Comparison of ENCODE assay signal across 8 cellular contexts in the genomic region with DNA sequence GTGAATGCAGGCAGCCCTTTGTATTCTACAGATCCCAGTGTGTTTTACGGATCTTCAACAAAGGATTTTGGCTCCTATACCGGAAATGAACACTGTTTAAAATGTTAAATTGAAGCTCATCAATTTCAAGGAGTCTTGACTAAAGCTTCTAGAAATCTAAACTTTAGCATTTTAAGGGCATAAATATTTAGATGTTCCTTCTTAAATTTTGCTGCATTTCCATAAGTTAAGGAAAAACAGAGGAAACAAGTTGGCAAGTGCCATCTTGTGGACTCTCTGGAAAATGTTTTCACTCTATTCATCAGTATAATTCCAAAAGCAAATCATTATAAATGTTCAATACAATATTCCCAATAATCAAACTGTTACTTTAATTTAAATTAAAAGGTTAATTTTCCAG. TPM values are rescaled to one million over a fixed set of nuclear protein-coding genes. Genes with fewer than 3 reads are reported as not detected.
DNase-seq lines count a peak whose midpoint lies in the region; ATAC-seq and TF ChIP-seq lines count a peak whose summit lies in the region.

No MANE protein-coding gene starts in this region.

- H3K79me2 ChIP-seq in neural cell (replicated peaks; ENCODE audit: insufficient read depth, low read length): peaks cover 74% of the 10 kb centered on the region

- TF ChIP-seq POLR2A in NB4 (IDR thresholded peaks at IDR 0.05; ENCODE audit: extremely low read depth, insufficient read length): no peak

- no peak overlapping the region for H3K4me3 ChIP-seq in NB4 (ENCODE audit: low read depth, low read length)
- no peak overlapping the region for H3K4me3 ChIP-seq in neural cell (ENCODE audit: low read length)
- H3K4me3 ChIP-seq in coronary artery: no peak overlapping the region

- ATAC-seq in HG03342 (IDR thresholded peaks at IDR 0.05; ENCODE audit: unreplicated experiment): no peak

- no peak for TF ChIP-seq EP300 in neural cell (conservative IDR thresholded peaks at IDR 0.05; ENCODE audit: poor library complexity, severe bottlenecking)

- DNase-seq in DMS153 treated with DMSO at 0.1 percent for 48 hours (lab: John Stamatoyannopoulos, UW; ENCODE audit: unreplicated experiment) (peak; percentile 36), NB4 (ENCODE audit: low read depth) (peak; percentile 20), dermis blood vessel endothelial cell (peak; percentile 51), CD1c-positive myeloid dendritic cell (ENCODE audit: extremely low spot score) (no peak), mesenteric fat pad (ENCODE audit: low spot score) (no peak), coronary artery (ENCODE audit: low spot score) (no peak)

- no peaks in the 10 kb centered on the region for H3K27me3 ChIP-seq in neural cell (ENCODE audit: insufficient read depth, low read depth, low read length)

- H3K9me3 ChIP-seq in neural cell (ENCODE audit: low read length): no peaks in the 10 kb centered on the region

- TF ChIP-seq CTCF in NB4 (IDR thresholded peaks at IDR 0.05; ENCODE audit: low read depth, low read length) (peak; percentile 37), neural cell (IDR thresholded peaks at IDR 0.05; ENCODE audit: poor library complexity, severe bottlenecking) (peak; percentile 87), coronary artery (IDR thresholded peaks at IDR 0.05) (no peak)

- H3K4me2 ChIP-seq in neural cell (ENCODE audit: low read length): peak overlapping the region; percentile 12

- H2AFZ ChIP-seq in neural cell (ENCODE audit: low read depth, low read length): no peak overlapping the region

- no peak overlapping the region for H3K27ac ChIP-seq in neural cell (ENCODE audit: low read length)
- H3K27ac ChIP-seq in coronary artery: no peak overlapping the region

- no peaks in the 10 kb centered on the region for H3F3A ChIP-seq in neural cell (ENCODE audit: insufficient read depth, low read length, poor library complexity, severe bottlenecking)

- no peaks in the 10 kb centered on the region for H4K20me1 ChIP-seq in neural cell (ENCODE audit: insufficient read depth)

- TF ChIP-seq RAD21 in neural cell (conservative IDR thresholded peaks at IDR 0.05): peak; percentile 86

- H3K9me2 ChIP-seq in neural cell (ENCODE audit: insufficient read depth, low read length): no peaks in the 10 kb centered on the region

- no peaks in the 10 kb centered on the region for H3K36me3 ChIP-seq in neural cell (ENCODE audit: insufficient read depth, low read length)

- no peak overlapping the region for H3K9ac ChIP-seq in neural cell (ENCODE audit: low read length)

TF ChIP-seq in neural cell, 6 proteins besides CTCF, POLR2A, EP300 and RAD21:
- TF ChIP-seq SMC3 (conservative IDR thresholded peaks at IDR 0.05; ENCODE audit: poor library complexity) (peak; percentile 92), TAF1 (IDR thresholded peaks at IDR 0.05; ENCODE audit: low read depth) (no peak)

RNA-seq across cellular contexts. Expression of gene CHN1, which starts 19.6 kb away (rescaled TPM):
- total RNA-seq in dermis blood vessel endothelial cell (17.1 and 18.5 TPM in 2 replicates), mesenteric fat pad (7.0 TPM)
- 133 and 134 TPM in 2 replicates for polyA plus RNA-seq in neural cell
- polyA minus RNA-seq in neural cell: 118 and 139 TPM in 2 replicates

Comparison
In these comparisons a context has a peak if more than half of its experiments do, and no peak if none do; other contexts are left out.
1. DNase-seq: peak in DMS153 treated with DMSO at 0.1 percent for 48 hours (single experiment), NB4 (single experiment) and dermis blood vessel endothelial cell (single experiment); none in CD1c-positive myeloid dendritic cell (single experiment), mesenteric fat pad (single experiment) and coronary artery (single experiment).